ENCODE assay signal across 19 cellular contexts in the genomic region with DNA sequence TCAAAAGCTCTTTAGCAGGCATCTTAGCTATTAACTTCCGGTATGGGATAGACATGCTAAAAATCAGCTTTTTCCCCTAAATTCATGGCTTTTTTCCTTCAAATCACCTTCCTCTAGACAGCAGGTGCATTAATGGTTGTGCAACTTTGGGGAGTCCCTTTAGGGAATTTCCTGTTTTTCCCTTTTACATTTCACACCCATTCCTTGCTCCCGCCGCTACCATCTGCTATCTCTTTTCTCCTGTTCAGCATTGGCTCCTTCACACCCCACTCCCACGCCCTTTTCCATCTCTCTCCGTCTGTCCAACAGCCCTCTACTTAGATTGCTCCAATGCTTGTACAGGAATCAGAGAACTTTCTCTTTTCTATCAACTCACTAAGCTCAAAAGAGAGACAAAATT. TPM values are rescaled to one million over a fixed set of nuclear protein-coding genes. Genes with fewer than 3 reads are reported as not detected.
A peak's percentile ranks its signal among the peaks of the same experiment; 100 is the strongest.
DNase-seq lines count a peak whose midpoint lies in the region; ATAC-seq and TF ChIP-seq lines count a peak whose summit lies in the region.
"Had no signal": no experiment of that assay in that cellular context is flagged by ENCODE, and none has a peak within 500 bp of the region (broad histone marks: within the 10 kb centered on the region; RNA-seq: fewer than 3 reads in every experiment).

No MANE protein-coding gene starts in this region.

- H3K4me1 ChIP-seq in right atrium auricular region: no peaks in the 10 kb centered on the region

- no peak for TF ChIP-seq CTCF in right atrium auricular region (IDR thresholded peaks at IDR 0.05)

- ATAC-seq in GM19395 (IDR thresholded peaks at IDR 0.05; ENCODE audit: unreplicated experiment): no peak
- ATAC-seq: HCT116, T-cell had no signal

- H3K27me3 ChIP-seq in right atrium auricular region: no peaks in the 10 kb centered on the region

- H3K9me3 ChIP-seq in right atrium auricular region: no peaks in the 10 kb centered on the region

- H3K36me3 ChIP-seq in right atrium auricular region: no peaks in the 10 kb centered on the region

- H3K4me3 ChIP-seq in right atrium auricular region: no peak overlapping the region
- H3K4me3 ChIP-seq: SK-N-MC had no signal

- DNase-seq in NCI-H1694 treated with DMSO at 0.1 percent for 48 hours (lab: John Stamatoyannopoulos, UW) (peak; percentile 78), NCI-H1694 (lab: John Stamatoyannopoulos, UW) (no peak), DMS 273 (lab: John Stamatoyannopoulos, UW; ENCODE audit: unreplicated experiment) (peak; percentile 50), NOMO-1 treated with dmso at 0.1 percent for 144 hours (lab: John Stamatoyannopoulos, UW; ENCODE audit: unreplicated experiment) (peak; percentile 19), inferior parietal cortex (ENCODE audit: extremely low spot score) (peak; percentile 57), right atrium auricular region (ENCODE audit: low spot score) (no peak)
- DNase-seq: CD4-positive, alpha-beta memory T cell; GOT3; MM.1S; NCI-H1417; NCI-H1930; NCI-H526; OCI-M1; Right ventricle myocardium superior; T-cell had no signal

- no peak overlapping the region for H3K27ac ChIP-seq in right atrium auricular region
- H3K27ac ChIP-seq: SK-N-MC had no signal

RNA-seq across cellular contexts. Expression of a gene that starts 43.4 kb away (rescaled TPM):
- not detected for total RNA-seq in right atrium auricular region
- total RNA-seq: A172; CD4-positive, alpha-beta memory T cell; Right ventricle myocardium superior; T-cell had no signal

Comparison
In these comparisons a context has a peak if more than half of its experiments do, and no peak if none do; other contexts are left out.
1. DNase-seq: peak in NCI-H1694 treated with DMSO at 0.1 percent for 48 hours (single experiment), DMS 273 (single experiment), NOMO-1 treated with dmso at 0.1 percent for 144 hours (single experiment) and inferior parietal cortex (single experiment); none in NCI-H1694 (single experiment) and right atrium auricular region (single experiment).